Comparison of ENCODE assay signal across 4 cellular contexts in genomic region chr12:93509506-93509905, GRCh38.
TF ChIP-seq lines count a peak whose summit lies in the region.

No MANE protein-coding gene starts in this region.

TF ChIP-seq in HepG2, 621 proteins besides CTCF, POLR2A, EP300 and RAD21:
- no peak for TF ChIP-seq ZNF597 (CRISPR knock-in tag; IDR thresholded peaks at IDR 0.05)
- TF ChIP-seq ZNF121 (CRISPR knock-in tag; IDR thresholded peaks at IDR 0.05) = peak; percentile 69; the same call in 1 of the 2 replicates

TF ChIP-seq in HEK293, 187 proteins besides CTCF, POLR2A, EP300 and RAD21:
- TF ChIP-seq ZNF350 (tag by site-specific recombination; IDR thresholded peaks at IDR 0.05) = no peak
- no peak for TF ChIP-seq TSHZ1 (tag by site-specific recombination; IDR thresholded peaks at IDR 0.05; ENCODE audit: borderline replicate concordance)
- TF ChIP-seq ZNF121 (tag by site-specific recombination; IDR thresholded peaks at IDR 0.05) = 0 out of 2 replicates have a peak, but pooled peaks have one; percentile 28

TF ChIP-seq in WTC11, 78 proteins besides CTCF, POLR2A, EP300 and RAD21:
- TF ChIP-seq ZNF138 (CRISPR knock-in tag; conservative IDR thresholded peaks at IDR 0.05) (no peak), ZNF121 (CRISPR knock-in tag; IDR thresholded peaks at IDR 0.05) (peak; percentile 36; the same call in 1 of the 2 replicates)
TF ChIP-seq in WTC11: peak in this region for 1.

TF ChIP-seq in K562, 482 proteins besides CTCF, POLR2A, EP300 and RAD21:
- no peak for TF ChIP-seq ZNF274 (IDR thresholded peaks at IDR 0.05; ENCODE audit: borderline replicate concordance, low read depth, low read length)
- peak; percentile 82 for TF ChIP-seq ZNF121 (CRISPR knock-in tag; conservative IDR thresholded peaks at IDR 0.05)
